In genomic region chr1:26602378-26602959, GRCh38 we compare ENCODE assay signal across 8 cellular contexts.
DNase-seq lines count a peak whose midpoint lies in the region; ATAC-seq, FAIRE-seq and TF ChIP-seq lines count a peak whose summit lies in the region.

No MANE protein-coding gene starts in this region.

- no peak for DNase-seq in BJ (ENCODE audit: low read depth)
- DNase-seq in NCI-H2081 (lab: John Stamatoyannopoulos, UW) = peak; percentile 50 to 66
- peak; percentile 81 for DNase-seq in fibroblast of pulmonary artery (ENCODE audit: low read depth)
- no peak for DNase-seq in omental fat pad (ENCODE audit: low spot score)

- CTCF ChIA-PET in BJ (lab: Yijun Ruan, JAX) = interaction anchor here (0.8 to 9.8 kb wide), 31 partner anchors 8 to 275 kb away, joined by 3 to 210 read pairs (median 5); partner anchors contain the start of genes ARID1A and PIGV

- TF ChIP-seq CTCF in BJ (IDR thresholded peaks at IDR 0.05; ENCODE audit: insufficient read depth, low read depth, low read length) = peak; percentile 73
- TF ChIP-seq CTCF in GM12875 (IDR thresholded peaks at IDR 0.05; ENCODE audit: borderline replicate concordance, insufficient read depth, low read depth, low read length) = peak; percentile 60; the same call in 1 of the 2 replicates
- peak; percentile 81 for TF ChIP-seq CTCF in fibroblast of pulmonary artery (IDR thresholded peaks at IDR 0.05; ENCODE audit: low read length, missing control alignments)
- TF ChIP-seq CTCF in omental fat pad (IDR thresholded peaks at IDR 0.05) = peak in 2 of 3 donors; percentile 71 to 76

- POLR2A ChIA-PET in BJ (lab: Charles Lee) = no interaction called here

- peak; percentile 94 for FAIRE-seq in TTC549 (lab: Jason Lieb, UNC)

- H3K4me3 ChIP-seq in BJ (ENCODE audit: low read depth, low read length) (no peak overlapping the region), GM12875 (ENCODE audit: low read depth, low read length) (no peak overlapping the region), fibroblast of pulmonary artery (replicated peaks; ENCODE audit: low read depth, low read length) (no peak overlapping the region)

- H3K36me3 ChIP-seq in BJ (ENCODE audit: control insufficient read depth, insufficient read depth, low read length) = no peaks in the 10 kb centered on the region

- ATAC-seq in omental fat pad (ENCODE audit: low FRiP score) (no peak), GM21515 (IDR thresholded peaks at IDR 0.05; ENCODE audit: unreplicated experiment) (no peak), HG02973 (IDR thresholded peaks at IDR 0.05; ENCODE audit: unreplicated experiment) (no peak)

- peaks cover 2% of the 10 kb centered on the region; the same call in 1 of the 2 replicates for H3K27me3 ChIP-seq in BJ (ENCODE audit: control insufficient read depth, insufficient read depth, low read length)

Comparison
In these comparisons a context has a peak if more than half of its experiments do, and no peak if none do; other contexts are left out.
1. DNase-seq: peak in NCI-H2081 (2 of 2) and fibroblast of pulmonary artery (single experiment); none in BJ (single experiment) and omental fat pad (single experiment).
2. Peak in every context shown above with its lines, with median percentiles within 50 percentile points of each other: CTCF ChIP-seq.